Comparison of ENCODE assay signal across 10 cellular contexts in genomic region chr1:154191990-154192450, GRCh38. TPM values are rescaled to one million over a fixed set of nuclear protein-coding genes. Genes with fewer than 3 reads are reported as not detected.
A peak's percentile ranks its signal among the peaks of the same experiment; 100 is the strongest.
DNase-seq lines count a peak whose midpoint lies in the region; FAIRE-seq and TF ChIP-seq lines count a peak whose summit lies in the region.
"Had no signal": no experiment of that assay in that cellular context is flagged by ENCODE, and none has a peak within 500 bp of the region (broad histone marks: within the 10 kb centered on the region; RNA-seq: fewer than 3 reads in every experiment).

TSS of gene TPM3 (minus strand) at chr1:154192100. CDS start at chr1:154192018, 82 bp downstream.

- H3K4me3 Mint-ChIP-seq in activated naive CD8-positive, alpha-beta T cell treated with anti-CD3 and anti-CD28 coated beads for 36 hours, result no peak within 1 kb of the TSS

- H3K27me3 Mint-ChIP-seq in activated naive CD8-positive, alpha-beta T cell treated with anti-CD3 and anti-CD28 coated beads for 36 hours, result peaks cover 13% of the 10 kb centered on the region

- H3K4me3 ChIP-seq in kidney (ENCODE audit: low read length in 2 of 2), result no peak within 1 kb of the TSS

- H3K4me1 ChIP-seq in kidney (ENCODE audit: control insufficient read depth in 1 of 2, insufficient read depth in 1 of 2, low read depth in 1 of 2, low read length in 2 of 2), result no peaks in the 10 kb centered on the region

- peaks cover 5% of the 10 kb centered on the region for H3K4me1 Mint-ChIP-seq in activated naive CD8-positive, alpha-beta T cell treated with anti-CD3 and anti-CD28 coated beads for 36 hours

- no peak for TF ChIP-seq CTCF in kidney (IDR thresholded peaks at IDR 0.05; ENCODE audit: borderline replicate concordance, extremely low read depth, insufficient read depth)
- TF ChIP-seq CTCF in GM10248 (IDR thresholded peaks at IDR 0.05; ENCODE audit: control extremely low read depth, extremely low read depth, low read depth, missing control alignments), result no peak

- H3K9me3 ChIP-seq in kidney (ENCODE audit: control insufficient read depth in 1 of 2, low read length in 2 of 2), result no peaks in the 10 kb centered on the region

- H3K36me3 Mint-ChIP-seq in activated naive CD8-positive, alpha-beta T cell treated with anti-CD3 and anti-CD28 coated beads for 36 hours, result no peaks in the 10 kb centered on the region

- no peak within 1 kb of the TSS for H3K9ac ChIP-seq in kidney (ENCODE audit: low read length in 2 of 2)

- peak within 1 kb of the TSS; percentile 3 for H3K27ac Mint-ChIP-seq in activated naive CD8-positive, alpha-beta T cell treated with anti-CD3 and anti-CD28 coated beads for 36 hours

- DNase-seq in NCI-H2171 treated with DMSO at 0.1 percent for 48 hours (lab: John Stamatoyannopoulos, UW) (peak; percentile 34), NCI-H2171 (lab: John Stamatoyannopoulos, UW) (no peak), kidney (no peak), NCI-H1694 treated with DMSO at 0.1 percent for 48 hours (lab: John Stamatoyannopoulos, UW) (no peak), GM10248 (ENCODE audit: extremely low spot score) (no peak), NCI-H2196 treated with DMSO at 0.1 percent for 48 hours (lab: John Stamatoyannopoulos, UW; ENCODE audit: unreplicated experiment) (no peak)
- no peak for DNase-seq in activated naive CD8-positive, alpha-beta T cell treated with anti-CD3 and anti-CD28 coated beads for 36 hours
- DNase-seq: activated T-cell treated with anti-CD3 and anti-CD28 coated beads, Interleukin-2, amount 50 U/mL, for 1 hour had no signal

- FAIRE-seq in kidney (lab: Jason Lieb, UNC), result no peak
- FAIRE-seq: A204.1 had no signal

- H3K9me3 Mint-ChIP-seq in activated naive CD8-positive, alpha-beta T cell treated with anti-CD3 and anti-CD28 coated beads for 36 hours, result no peaks in the 10 kb centered on the region

- intact Hi-C loops in kidney (cut with DNase I), result no loop called here

- CTCF ChIA-PET in GM10248 (lab: Yijun Ruan, JAX), result interaction anchor here (0.8 to 4.1 kb wide), 4 partner anchors 14 to 143 kb away, joined by 3 to 20 read pairs (median 4); no protein-coding TSS in a partner anchor

- H3K36me3 ChIP-seq in kidney (ENCODE audit: control insufficient read depth in 1 of 2, insufficient read depth in 2 of 2, low read length in 2 of 2), result no peaks in the 10 kb centered on the region

- H3K27ac ChIP-seq in kidney (ENCODE audit: low read depth in 2 of 2, low read length in 2 of 2), result no peak within 1 kb of the TSS
- no peak within 1 kb of the TSS for H3K27ac ChIP-seq in temporal lobe (ENCODE audit: low read depth, low read length)

- POLR2A ChIA-PET in GM10248 (lab: Yijun Ruan, JAX), result no interaction called here

RNA-seq across cellular contexts. Expression of gene TPM3, which starts in this region (rescaled TPM):
- total RNA-seq in activated naive CD8-positive, alpha-beta T cell treated with anti-CD3 and anti-CD28 coated beads for 36 hours, result 100 to 1,000 TPM; 725 to 753 TPM
- total RNA-seq in kidney (315 TPM), temporal lobe (127 TPM)
- 156 TPM for polyA plus RNA-seq in kidney (ENCODE audit: insufficient read depth, low read depth, low replicate concordance)
